19 cellular contexts compared by ENCODE assay signal in genomic region chr10:71239131-71239915, GRCh38. TPM values are rescaled to one million over a fixed set of nuclear protein-coding genes. Genes with fewer than 3 reads are reported as not detected.
"Had no signal": no experiment of that assay in that cellular context is flagged by ENCODE, and none has a peak within 500 bp of the region (broad histone marks: within the 10 kb centered on the region; RNA-seq: fewer than 3 reads in every experiment).

No MANE protein-coding gene starts in this region.

- H3K27me3 Mint-ChIP-seq: activated CD4-positive, alpha-beta T cell treated with anti-CD3 and anti-CD28 coated beads, Interleukin-2, amount 10 ng/mL, durations not matched to agents 24 days and 14 days; central memory CD8-positive, alpha-beta T cell had no signal

- H3K27ac ChIP-seq: foreskin keratinocyte, SJCRH30, tibial artery had no signal

- H3K4me3 ChIP-seq: lung, SJCRH30, tibial artery had no signal

- H3K9me3 ChIP-seq: SJCRH30, tibial artery had no signal

- H3K27me3 ChIP-seq: SJCRH30 had no signal

- H3K36me3 Mint-ChIP-seq: activated naive CD4-positive, alpha-beta T cell treated with anti-CD3 and anti-CD28 coated beads, Interleukin-2, amount 50 U/mL, for 72 hours; naive thymus-derived CD4-positive, alpha-beta T cell had no signal

- H3K36me3 ChIP-seq: SJCRH30, tibial artery had no signal

- DNase-seq: activated CD4-positive, alpha-beta T cell treated with anti-CD3 and anti-CD28 coated beads, Interleukin-2, amount 10 ng/mL, durations not matched to agents 24 days and 14 days; activated CD4-positive, CD25-positive, alpha-beta regulatory T cell; activated CD8-positive, alpha-beta memory T cell treated with anti-CD3 and anti-CD28 coated beads, Interleukin-2, amount 50 U/mL, for 4 hours; activated CD8-positive, alpha-beta T cell treated with anti-CD3 and anti-CD28 coated beads, Interleukin-2, amount 10 ng/mL, durations not matched to agents 7 days and 5 days; activated effector memory CD4-positive, alpha-beta T cell treated with anti-CD3 and anti-CD28 coated beads, Interleukin-2, amount 50 U/mL, for 16 hours; activated T-cell treated with anti-CD3 and anti-CD28 coated beads, Interleukin-2, amount 50 U/mL, for 48 hours; amniotic stem cell; cortex of kidney; effector CD8-positive, alpha-beta T cell; foreskin keratinocyte; glutamatergic neuron; naive thymus-derived CD4-positive, alpha-beta T cell; SJCRH30; small intestine; tibial artery had no signal

- ATAC-seq: activated CD8-positive, alpha-beta T cell treated with anti-CD3 and anti-CD28 coated beads, Interleukin-2, amount 10 ng/mL, durations not matched to agents 7 days and 5 days; activated naive CD4-positive, alpha-beta T cell treated with anti-CD3 and anti-CD28 coated beads, Interleukin-2, amount 50 U/mL, for 72 hours; foreskin keratinocyte; left cardiac atrium; naive thymus-derived CD4-positive, alpha-beta T cell had no signal

- H3K27ac Mint-ChIP-seq: activated CD4-positive, alpha-beta T cell treated with anti-CD3 and anti-CD28 coated beads, Interleukin-2, amount 10 ng/mL, durations not matched to agents 24 days and 14 days; activated CD8-positive, alpha-beta T cell treated with anti-CD3 and anti-CD28 coated beads, Interleukin-2, amount 10 ng/mL, durations not matched to agents 7 days and 5 days; activated naive CD4-positive, alpha-beta T cell treated with anti-CD3 and anti-CD28 coated beads, Interleukin-2, amount 50 U/mL, for 72 hours; naive thymus-derived CD4-positive, alpha-beta T cell had no signal

- H3K9me3 Mint-ChIP-seq: activated CD4-positive, alpha-beta T cell treated with anti-CD3 and anti-CD28 coated beads, Interleukin-2, amount 10 ng/mL, durations not matched to agents 24 days and 14 days; activated naive CD4-positive, alpha-beta T cell treated with anti-CD3 and anti-CD28 coated beads, Interleukin-2, amount 50 U/mL, for 72 hours; central memory CD8-positive, alpha-beta T cell; naive thymus-derived CD4-positive, alpha-beta T cell had no signal

- H3K4me3 Mint-ChIP-seq: activated CD4-positive, alpha-beta T cell treated with anti-CD3 and anti-CD28 coated beads, Interleukin-2, amount 10 ng/mL, durations not matched to agents 24 days and 14 days; activated CD8-positive, alpha-beta T cell treated with anti-CD3 and anti-CD28 coated beads, Interleukin-2, amount 10 ng/mL, durations not matched to agents 7 days and 5 days; central memory CD8-positive, alpha-beta T cell; naive thymus-derived CD4-positive, alpha-beta T cell had no signal

- H3K4me1 Mint-ChIP-seq: activated CD4-positive, alpha-beta T cell treated with anti-CD3 and anti-CD28 coated beads, Interleukin-2, amount 10 ng/mL, durations not matched to agents 24 days and 14 days; central memory CD8-positive, alpha-beta T cell; naive thymus-derived CD4-positive, alpha-beta T cell had no signal

RNA-seq across cellular contexts. Expression of gene UNC5B, which starts 27.0 kb away (rescaled TPM):
- total RNA-seq: activated naive CD4-positive, alpha-beta T cell treated with anti-CD3 and anti-CD28 coated beads, Interleukin-2, amount 50 U/mL, for 72 hours had no signal
- polyA plus RNA-seq: naive thymus-derived CD4-positive, alpha-beta T cell had no signal
